Comparison of ENCODE assay signal across 10 cellular contexts in genomic region chr17:77410470-77410869, GRCh38.
A peak's percentile ranks its signal among the peaks of the same experiment; 100 is the strongest.
DNase-seq lines count a peak whose midpoint lies in the region; ATAC-seq and TF ChIP-seq lines count a peak whose summit lies in the region.
"Had no signal": no experiment of that assay in that cellular context is flagged by ENCODE, and none has a peak within 500 bp of the region (broad histone marks: within the 10 kb centered on the region; RNA-seq: fewer than 3 reads in every experiment).

No MANE protein-coding gene starts in this region.

- H4K91ac ChIP-seq in mesenchymal stem cell (ENCODE audit: low read length), result peak overlapping the region; percentile 62

- H3K36me3 Mint-ChIP-seq in activated CD8-positive, alpha-beta T cell treated with anti-CD3 and anti-CD28 coated beads for 36 hours (ENCODE audit: low read depth), result peaks cover 32% of the 10 kb centered on the region

- peak overlapping the region; percentile 44 for H3K27ac Mint-ChIP-seq in activated CD8-positive, alpha-beta T cell treated with anti-CD3 and anti-CD28 coated beads for 36 hours

- no peak overlapping the region for H3K23ac ChIP-seq in mesenchymal stem cell (ENCODE audit: low read length in 2 of 2)

- H3K4me1 ChIP-seq in breast epithelium (peaks cover 13 to 29% of the 10 kb centered on the region in 2 donors), mammary epithelial cell (ENCODE audit: insufficient read depth, low read length) (peaks cover 74% of the 10 kb centered on the region), mesenchymal stem cell (ENCODE audit: control insufficient read depth, insufficient read depth, low read depth, low read length) (peaks cover 53% of the 10 kb centered on the region), thoracic aorta (ENCODE audit: control insufficient read depth in 1 of 2, low read depth in 2 of 2) (peaks cover 49 to 71% of the 10 kb centered on the region in 2 donors)

- H4K8ac ChIP-seq in mesenchymal stem cell (ENCODE audit: low read length), result no peak overlapping the region

- H2AFZ ChIP-seq in mammary epithelial cell (ENCODE audit: low read depth, low read length), result no peak overlapping the region
- H2AFZ ChIP-seq in mesenchymal stem cell (ENCODE audit: low read depth, low read length), result no peak overlapping the region

- peak overlapping the region; percentile 0 for H2BK120ac ChIP-seq in mesenchymal stem cell (ENCODE audit: low read depth, low read length)

- WGBS in mammary epithelial cell (ENCODE audit: low coverage, missing lambda C conversion rate), result 80% methylated on average over 11 of the region's 13 CpGs
- 82% methylated on average over 12 of the region's 13 CpGs for WGBS in mesenchymal stem cell

- no peak for TF ChIP-seq POLR2A in breast epithelium (IDR thresholded peaks at IDR 0.05)

- H3K4me2 ChIP-seq in mammary epithelial cell (ENCODE audit: insufficient read depth, low read depth, low read length), result no peak overlapping the region
- no peak overlapping the region for H3K4me2 ChIP-seq in mesenchymal stem cell (ENCODE audit: low read length, poor library complexity, severe bottlenecking)

- no peak overlapping the region for H3K4me3 Mint-ChIP-seq in activated CD8-positive, alpha-beta T cell treated with anti-CD3 and anti-CD28 coated beads for 36 hours

- H3K36me3 ChIP-seq in breast epithelium, result no peaks in the 10 kb centered on the region
- peaks cover 8% of the 10 kb centered on the region for H3K36me3 ChIP-seq in mammary epithelial cell (ENCODE audit: insufficient read depth, low read length)
- H3K36me3 ChIP-seq in mesenchymal stem cell (ENCODE audit: control insufficient read depth in 1 of 2, insufficient read depth in 2 of 2, low read depth in 1 of 2, low read length in 2 of 2), result peaks cover 23 to 44% of the 10 kb centered on the region in 2 experiments
- H3K36me3 ChIP-seq in thoracic aorta, result no peaks in the 10 kb centered on the region

- POLR2A ChIA-PET in activated CD8-positive, alpha-beta T cell treated with anti-CD3 and anti-CD28 coated beads for 36 hours (lab: Charles Lee), result interaction anchor here (0.8 to 2.3 kb wide), 10 partner anchors 9 to 85 kb away, joined by 3 to 11 read pairs (median 4); no protein-coding TSS in a partner anchor

- ATAC-seq in activated CD8-positive, alpha-beta T cell treated with anti-CD3 and anti-CD28 coated beads for 36 hours, result no peak
- ATAC-seq in thoracic aorta (ENCODE audit: insufficient number of reproducible peaks, low FRiP score, low read depth) (no peak), GM19351 (IDR thresholded peaks at IDR 0.05; ENCODE audit: unreplicated experiment) (no peak)

- H3K14ac ChIP-seq in mesenchymal stem cell (ENCODE audit: low read length in 2 of 2), result peak overlapping the region in 1 of 2 experiments; percentile 81

- H4K20me1 ChIP-seq in mammary epithelial cell (ENCODE audit: insufficient read depth, low read length), result peaks cover 2% of the 10 kb centered on the region

- intact Hi-C loops in breast epithelium (cut with DNase I; ENCODE audit: low total_unique reads), result no loop called here
- intact Hi-C loops in mammary epithelial cell (cut with micrococcal nuclease), result no loop called here
- intact Hi-C loops in activated CD8-positive, alpha-beta T cell treated with anti-CD3 and anti-CD28 coated beads for 36 hours (cut with micrococcal nuclease), result no loop called here

- H2BK12ac ChIP-seq in mesenchymal stem cell (ENCODE audit: low read length in 2 of 2), result peak overlapping the region in 1 of 2 experiments; percentile 12

- peak overlapping the region; percentile 75 to 91 for H3K27ac ChIP-seq in breast epithelium
- no peak overlapping the region for H3K27ac ChIP-seq in mammary epithelial cell (ENCODE audit: insufficient read depth, low read depth, low read length)
- no peak overlapping the region for H3K27ac ChIP-seq in mesenchymal stem cell (ENCODE audit: low read length, poor library complexity, severe bottlenecking)
- H3K27ac ChIP-seq in thoracic aorta, result peak overlapping the region; percentile 94 to 96

- no TSS peak for BruUV-seq in mammary epithelial cell (replicated peaks; lab: Mats Ljungman, UMichigan)

- no peaks in the 10 kb centered on the region for H3K27me3 Mint-ChIP-seq in activated CD8-positive, alpha-beta T cell treated with anti-CD3 and anti-CD28 coated beads for 36 hours

- no peak overlapping the region for H3K9ac ChIP-seq in mammary epithelial cell (ENCODE audit: insufficient read depth, low read length)
- peak overlapping the region; percentile 38 for H3K9ac ChIP-seq in mesenchymal stem cell (ENCODE audit: low read length)

- peak overlapping the region; percentile 95 for H2AK5ac ChIP-seq in mesenchymal stem cell (ENCODE audit: low read length, severe bottlenecking)

- H3K9me3 ChIP-seq in breast epithelium (no peaks in the 10 kb centered on the region), mammary epithelial cell (replicated peaks; ENCODE audit: insufficient read depth, low read length) (no peaks in the 10 kb centered on the region), mesenchymal stem cell (ENCODE audit: control insufficient read depth, low read length) (no peaks in the 10 kb centered on the region), thoracic aorta (no peaks in the 10 kb centered on the region)

- TF ChIP-seq CTCF in breast epithelium (IDR thresholded peaks at IDR 0.05), result no peak
- TF ChIP-seq CTCF in mammary epithelial cell (conservative IDR thresholded peaks at IDR 0.05 in 1 of 2, IDR thresholded peaks at IDR 0.05 in 1 of 2; ENCODE audit: extremely low read depth in 1 of 2, insufficient read depth in 1 of 2, low read depth in 1 of 2, low read length in 2 of 2), result no peak
- TF ChIP-seq CTCF in activated CD8-positive, alpha-beta T cell treated with anti-CD3 and anti-CD28 coated beads for 36 hours (IDR thresholded peaks at IDR 0.05), result no peak
- no peak for TF ChIP-seq CTCF in thoracic aorta (IDR thresholded peaks at IDR 0.05)

- in situ Hi-C loops in mammary epithelial cell (cut with MboI; ENCODE audit: low sequenced_read_pairs in 2 of 2), result no loop called here

- H2BK5ac ChIP-seq in mesenchymal stem cell (ENCODE audit: low read depth, low read length, poor library complexity, severe bottlenecking), result no peak overlapping the region

- no peaks in the 10 kb centered on the region for H3K9me3 Mint-ChIP-seq in activated CD8-positive, alpha-beta T cell treated with anti-CD3 and anti-CD28 coated beads for 36 hours

- H3K27me3 ChIP-seq in breast epithelium, result no peaks in the 10 kb centered on the region
- H3K27me3 ChIP-seq in mammary epithelial cell (ENCODE audit: insufficient read depth, low read length), result no peaks in the 10 kb centered on the region
- no peaks in the 10 kb centered on the region for H3K27me3 ChIP-seq in mesenchymal stem cell (ENCODE audit: control insufficient read depth in 1 of 2, insufficient read depth in 1 of 2, low read length in 2 of 2)
- no peaks in the 10 kb centered on the region for H3K27me3 ChIP-seq in thoracic aorta (replicated peaks; ENCODE audit: insufficient read depth)

- peaks cover 76% of the 10 kb centered on the region for H3K4me1 Mint-ChIP-seq in activated CD8-positive, alpha-beta T cell treated with anti-CD3 and anti-CD28 coated beads for 36 hours (ENCODE audit: low read depth)

- H2BK15ac ChIP-seq in mesenchymal stem cell (ENCODE audit: low read depth, poor library complexity, severe bottlenecking), result no peak overlapping the region

- peaks cover 96% of the 10 kb centered on the region for H3K79me2 ChIP-seq in mammary epithelial cell (ENCODE audit: insufficient read depth, low read length)

- peaks cover 15% of the 10 kb centered on the region for H3K79me1 ChIP-seq in mesenchymal stem cell (replicated peaks; ENCODE audit: low read length, poor library complexity, severe bottlenecking)

- H3K18ac ChIP-seq in mesenchymal stem cell (ENCODE audit: low read depth in 1 of 2, low read length in 2 of 2), result peak overlapping the region in 1 of 2 experiments; percentile 46

- H3K4me3 ChIP-seq in breast epithelium, result no peak overlapping the region
- H3K4me3 ChIP-seq in mammary epithelial cell (replicated peaks in 1 of 3; ENCODE audit: insufficient read depth in 1 of 3, low read depth in 2 of 3, low read length in 3 of 3), result no peak overlapping the region
- H3K4me3 ChIP-seq in mesenchymal stem cell (ENCODE audit: insufficient read depth in 1 of 2, low read depth in 1 of 2, low read length in 2 of 2), result no peak overlapping the region
- no peak overlapping the region for H3K4me3 ChIP-seq in thoracic aorta

- dilution Hi-C loops in mammary epithelial cell (cut with HindIII; ENCODE audit: low sequenced_read_pairs), result no loop called here

- H3K4ac ChIP-seq in mesenchymal stem cell (ENCODE audit: low read depth in 1 of 2, low read length in 2 of 2), result peak overlapping the region; percentile 2 to 8

- no peak for DNase-seq in breast epithelium (ENCODE audit: low spot score in 2 of 2)
- no peak for DNase-seq in mammary epithelial cell
- DNase-seq in activated CD8-positive, alpha-beta T cell treated with anti-CD3 and anti-CD28 coated beads for 36 hours, result no peak
- no peak for DNase-seq in mesenchymal stem cell
- no peak for DNase-seq in thoracic aorta (ENCODE audit: low spot score)
- DNase-seq in NCI-H2081 (lab: John Stamatoyannopoulos, UW), result no peak
- DNase-seq in HuH-7.5 (ENCODE audit: low spot score), result no peak
- DNase-seq: AML-193, islet precursor cell had no signal

- CTCF ChIA-PET in mammary epithelial cell (lab: Charles Lee; ENCODE audit: low non-redundant PET), result no interaction called here
- CTCF ChIA-PET in activated CD8-positive, alpha-beta T cell treated with anti-CD3 and anti-CD28 coated beads for 36 hours (lab: Charles Lee), result interaction anchor here (1.0 to 13.5 kb wide), 6 partner anchors 11 to 84 kb away, joined by 3 to 124 read pairs (median 8); no protein-coding TSS in a partner anchor

Comparison
In these comparisons a context has a peak if more than half of its experiments do, and no peak if none do; other contexts are left out.
1. H3K27ac ChIP-seq: peak in breast epithelium (2 of 2) and thoracic aorta (2 of 2); none in mammary epithelial cell (single experiment) and mesenchymal stem cell (single experiment).